ENCODE assay signal across 1 cellular context in genomic region chr17:81849457-81849856, GRCh38.
TF ChIP-seq lines count a peak whose summit lies in the region.

No MANE protein-coding gene starts in this region.

TF ChIP-seq in HepG2, 621 proteins besides CTCF, POLR2A, EP300 and RAD21 (continued from another document):
- TF ChIP-seq NR0B2 (CRISPR knock-in tag; IDR thresholded peaks at IDR 0.05) (no peak), ZNF441 (CRISPR knock-in tag; IDR thresholded peaks at IDR 0.05; ENCODE audit: borderline replicate concordance) (no peak), ZZZ3 (CRISPR knock-in tag; IDR thresholded peaks at IDR 0.05; ENCODE audit: borderline replicate concordance) (no peak), POLR2G (IDR thresholded peaks at IDR 0.05; ENCODE audit: low read depth, low read length) (0 out of 2 replicates have a peak, but pooled peaks have one; percentile 29), TFAP4 (IDR thresholded peaks at IDR 0.05; ENCODE audit: borderline replicate concordance, low read depth) (no peak), ZNF160 (CRISPR knock-in tag; IDR thresholded peaks at IDR 0.05) (no peak), RCOR2 (CRISPR knock-in tag; IDR thresholded peaks at IDR 0.05) (no peak), NCOR1 (IDR thresholded peaks at IDR 0.05; ENCODE audit: borderline replicate concordance, low read length) (no peak), ZBTB7B (CRISPR knock-in tag; IDR thresholded peaks at IDR 0.05) (no peak), ZNF704 (CRISPR knock-in tag; IDR thresholded peaks at IDR 0.05; ENCODE audit: borderline replicate concordance) (no peak)
